In the genomic region with DNA sequence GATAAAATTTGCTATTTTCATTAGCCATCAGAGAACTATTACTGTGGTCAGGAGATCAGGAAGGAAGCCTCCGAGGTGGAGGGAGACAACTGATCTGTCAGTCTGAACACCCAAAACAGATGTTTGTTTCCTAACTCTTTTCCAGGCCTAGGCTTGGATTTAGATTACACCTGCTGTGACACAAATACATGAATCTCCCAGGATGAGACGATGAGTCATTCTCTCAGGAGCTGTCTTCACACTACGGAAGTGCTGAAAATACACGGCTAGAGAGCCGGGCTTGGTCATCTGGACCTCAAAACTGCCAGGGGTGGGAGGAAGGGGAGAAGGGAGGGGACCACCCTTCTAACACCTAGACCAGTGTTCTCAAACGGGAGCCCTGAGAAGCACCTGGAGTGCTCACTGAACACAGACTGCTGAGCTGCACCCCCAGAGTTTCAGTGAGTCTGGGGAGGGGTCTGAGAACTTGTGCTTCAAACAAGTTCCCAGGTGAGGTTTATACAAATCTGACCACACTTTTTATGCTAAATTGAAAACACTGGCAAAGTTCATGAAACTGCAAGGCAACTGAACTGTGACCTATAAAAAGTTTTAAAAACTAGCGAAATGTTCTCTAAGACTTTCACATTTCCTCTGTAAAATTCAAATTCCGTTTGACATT, we compare ENCODE assay signal across 9 cellular contexts.
DNase-seq lines count a peak whose midpoint lies in the region; ATAC-seq and TF ChIP-seq lines count a peak whose summit lies in the region.
"Had no signal": no experiment of that assay in that cellular context is flagged by ENCODE, and none has a peak within 500 bp of the region (broad histone marks: within the 10 kb centered on the region; RNA-seq: fewer than 3 reads in every experiment).

No MANE protein-coding gene starts in this region.

- peaks cover 8 to 9% (median 8%) of the 10 kb centered on the region in 3 donors for H3K4me1 Mint-ChIP-seq in CD8-positive, alpha-beta memory T cell
- H3K4me1 Mint-ChIP-seq in activated naive CD8-positive, alpha-beta T cell treated with anti-CD3 and anti-CD28 coated beads for 36 hours, result peaks cover 12% of the 10 kb centered on the region

- H3K4me3 Mint-ChIP-seq in CD8-positive, alpha-beta memory T cell, result no peak overlapping the region
- H3K4me3 Mint-ChIP-seq in activated naive CD8-positive, alpha-beta T cell treated with anti-CD3 and anti-CD28 coated beads for 36 hours, result no peak overlapping the region

- DNase-seq in mucosa of descending colon (no peak), midbrain (lab: John Stamatoyannopoulos, UW) (no peak), T-helper 1 cell (no peak)
- DNase-seq in CD8-positive, alpha-beta memory T cell, result no peak
- DNase-seq in activated naive CD8-positive, alpha-beta T cell treated with anti-CD3 and anti-CD28 coated beads for 36 hours, result no peak

- H3K27ac Mint-ChIP-seq in CD8-positive, alpha-beta memory T cell, result no peak overlapping the region
- no peak overlapping the region for H3K27ac Mint-ChIP-seq in activated naive CD8-positive, alpha-beta T cell treated with anti-CD3 and anti-CD28 coated beads for 36 hours

- H3K9me2 ChIP-seq in Loucy (replicated peaks; ENCODE audit: low read depth, low read length), result no peaks in the 10 kb centered on the region

- H3K9ac ChIP-seq in Loucy (ENCODE audit: low read depth, low read length, poor library complexity, severe bottlenecking), result no peak overlapping the region

- no peaks in the 10 kb centered on the region for H3K9me3 ChIP-seq in Loucy (ENCODE audit: insufficient read depth, low read depth, low read length)
- H3K9me3 ChIP-seq in mucosa of descending colon, result no peaks in the 10 kb centered on the region
- H3K9me3 ChIP-seq in CD8-positive, alpha-beta memory T cell (ENCODE audit: low read length), result no peaks in the 10 kb centered on the region

- H3K4me1 ChIP-seq in Loucy (ENCODE audit: insufficient read depth, low read length, poor library complexity, severe bottlenecking) (peaks cover 36% of the 10 kb centered on the region), mucosa of descending colon (ENCODE audit: low read depth) (peaks cover 48% of the 10 kb centered on the region)
- no peaks in the 10 kb centered on the region for H3K4me1 ChIP-seq in CD8-positive, alpha-beta memory T cell (ENCODE audit: insufficient read depth, low read length)

- H3K9me3 Mint-ChIP-seq in CD8-positive, alpha-beta memory T cell, result no peaks in the 10 kb centered on the region
- H3K9me3 Mint-ChIP-seq in activated naive CD8-positive, alpha-beta T cell treated with anti-CD3 and anti-CD28 coated beads for 36 hours, result no peaks in the 10 kb centered on the region

- TF ChIP-seq CTCF in Loucy (conservative IDR thresholded peaks at IDR 0.05; ENCODE audit: low read length) (no peak), mucosa of descending colon (IDR thresholded peaks at IDR 0.05) (no peak)

- H3K4me2 ChIP-seq in Loucy (ENCODE audit: low read depth, low read length, poor library complexity, severe bottlenecking), result peak overlapping the region; percentile 17

- POLR2A ChIA-PET in CD8-positive, alpha-beta memory T cell (lab: Charles Lee), result no interaction called here

- peaks cover 0 to 5% of the 10 kb centered on the region in 2 donors for H3K27me3 Mint-ChIP-seq in CD8-positive, alpha-beta memory T cell
- peaks cover 8% of the 10 kb centered on the region for H3K27me3 Mint-ChIP-seq in activated naive CD8-positive, alpha-beta T cell treated with anti-CD3 and anti-CD28 coated beads for 36 hours

- ATAC-seq in GM18867 (IDR thresholded peaks at IDR 0.05; ENCODE audit: unreplicated experiment) (peak; percentile 43), HG02642 (IDR thresholded peaks at IDR 0.05; ENCODE audit: poor library complexity, unreplicated experiment) (peak; percentile 37), mucosa of descending colon (peak; percentile 55)
- ATAC-seq: Panc1 had no signal

- H3K36me3 Mint-ChIP-seq in CD8-positive, alpha-beta memory T cell, result peaks cover 0 to 2% (median 0%) of the 10 kb centered on the region in 3 donors
- H3K36me3 Mint-ChIP-seq in activated naive CD8-positive, alpha-beta T cell treated with anti-CD3 and anti-CD28 coated beads for 36 hours, result no peaks in the 10 kb centered on the region

- CTCF ChIA-PET in CD8-positive, alpha-beta memory T cell (lab: Charles Lee), result no interaction called here

- no peaks in the 10 kb centered on the region for H3K27me3 ChIP-seq in Loucy (ENCODE audit: insufficient read depth, low read length, poor library complexity, severe bottlenecking)
- no peaks in the 10 kb centered on the region for H3K27me3 ChIP-seq in CD8-positive, alpha-beta memory T cell (ENCODE audit: insufficient read depth, low read length, poor library complexity, severe bottlenecking)

- H3K36me3 ChIP-seq in Loucy (ENCODE audit: insufficient read depth, low read length) (no peaks in the 10 kb centered on the region), mucosa of descending colon (ENCODE audit: low read depth) (no peaks in the 10 kb centered on the region)
- no peaks in the 10 kb centered on the region for H3K36me3 ChIP-seq in CD8-positive, alpha-beta memory T cell (ENCODE audit: insufficient read depth, low read length)

- H3F3A ChIP-seq in Loucy (ENCODE audit: low read depth), result no peaks in the 10 kb centered on the region

- no peaks in the 10 kb centered on the region for H3K79me2 ChIP-seq in Loucy (ENCODE audit: insufficient read depth, low read length)

- H3K27ac ChIP-seq in CD8-positive, alpha-beta memory T cell (ENCODE audit: low read depth, low read length), result no peak overlapping the region

- 0 out of 2 replicates have a peak overlapping the region, but pooled peaks have one; percentile 9 for H2AFZ ChIP-seq in Loucy (ENCODE audit: low read length)

- H3K4me3 ChIP-seq in Loucy (ENCODE audit: low read length, poor library complexity, severe bottlenecking) (no peak overlapping the region), mucosa of descending colon (no peak overlapping the region)
- H3K4me3 ChIP-seq in CD8-positive, alpha-beta memory T cell (ENCODE audit: low read length), result no peak overlapping the region

- no peaks in the 10 kb centered on the region for H4K20me1 ChIP-seq in Loucy (ENCODE audit: insufficient read depth, low read length, poor library complexity, severe bottlenecking)

- intact Hi-C loops in mucosa of descending colon (cut with DNase I, micrococcal nuclease), result loop anchor here in 1 of 2 donors (5.0 kb wide), 1 partner anchor 40 kb away; no protein-coding TSS in a partner anchor
